ENCODE assay signal across 16 cellular contexts in genomic region chr12:84058136-84058535, GRCh38.
A peak's percentile ranks its signal among the peaks of the same experiment; 100 is the strongest.
DNase-seq lines count a peak whose midpoint lies in the region; ATAC-seq lines count a peak whose summit lies in the region.
"Had no signal": no experiment of that assay in that cellular context is flagged by ENCODE, and none has a peak within 500 bp of the region (broad histone marks: within the 10 kb centered on the region; RNA-seq: fewer than 3 reads in every experiment).

No MANE protein-coding gene starts in this region.

- H2AFZ ChIP-seq in neuronal stem cell (ENCODE audit: low read length): peak overlapping the region; percentile 45

- no peak overlapping the region for H2BK120ac ChIP-seq in neuronal stem cell (ENCODE audit: low read depth, low read length)

- no peak overlapping the region for H3K14ac ChIP-seq in neuronal stem cell (ENCODE audit: low read length)

- H4K8ac ChIP-seq in neuronal stem cell (ENCODE audit: low read depth, low read length): no peak overlapping the region

- ATAC-seq in GM19035 (IDR thresholded peaks at IDR 0.05; ENCODE audit: unreplicated experiment): no peak

- H3K4me1 ChIP-seq in neuronal stem cell (ENCODE audit: control insufficient read depth in 2 of 2, insufficient read depth in 1 of 2, low read depth in 1 of 2, low read length in 2 of 2): no peaks in the 10 kb centered on the region
- H3K4me1 ChIP-seq: BLaER1 treated with 17β-estradiol and CSF1 and Interleukin-3, amounts not matched to agents 10 nM and 100 nM had no signal

- H3K4me3 ChIP-seq in neuronal stem cell (ENCODE audit: low read length in 2 of 2): no peak overlapping the region
- H3K4me3 ChIP-seq: BLaER1 treated with 17β-estradiol and CSF1 and Interleukin-3, amounts not matched to agents 10 nM and 100 nM had no signal

- H3K36me3 ChIP-seq in neuronal stem cell (replicated peaks in 1 of 2; ENCODE audit: control insufficient read depth in 2 of 2, insufficient read depth in 2 of 2, low read length in 2 of 2): no peaks in the 10 kb centered on the region
- H3K36me3 ChIP-seq: BLaER1 treated with 17β-estradiol and CSF1 and Interleukin-3, amounts not matched to agents 10 nM and 100 nM had no signal

- H3K27ac ChIP-seq in neuronal stem cell (replicated peaks; ENCODE audit: low read length): no peak overlapping the region
- H3K27ac ChIP-seq: 22Rv1; BLaER1 treated with 17β-estradiol and CSF1 and Interleukin-3, amounts not matched to agents 10 nM and 100 nM had no signal

- peak; percentile 19 for DNase-seq in DMS 273 (lab: John Stamatoyannopoulos, UW; ENCODE audit: unreplicated experiment)
- no peak for DNase-seq in DMS 273 treated with DMSO at 0.1 percent for 48 hours (lab: John Stamatoyannopoulos, UW)
- peak; percentile 86 for DNase-seq in NCI-H1105 treated with DMSO at 0.1 percent for 48 hours (lab: John Stamatoyannopoulos, UW)
- DNase-seq in SK-N-DZ (ENCODE audit: low spot score): peak; percentile 77
- DNase-seq in neuronal stem cell (ENCODE audit: low spot score): no peak
- DNase-seq in DMS153 treated with DMSO at 0.1 percent for 48 hours (lab: John Stamatoyannopoulos, UW; ENCODE audit: unreplicated experiment): no peak
- no peak for DNase-seq in GM03348 (ENCODE audit: low spot score)
- DNase-seq: DMS53, KBM-7, NCI-H1930, NCI-H226, NCI-H526, SIG-M5 had no signal

- no peak overlapping the region for H3K9ac ChIP-seq in neuronal stem cell (ENCODE audit: low read depth, low read length, poor library complexity)
- H3K9ac ChIP-seq: BLaER1 treated with 17β-estradiol and CSF1 and Interleukin-3, amounts not matched to agents 10 nM and 100 nM had no signal

- H3K9me3 ChIP-seq in neuronal stem cell (replicated peaks in 1 of 2; ENCODE audit: control insufficient read depth in 2 of 2, insufficient read depth in 1 of 2, low read depth in 1 of 2, low read length in 2 of 2): no peaks in the 10 kb centered on the region
- H3K9me3 ChIP-seq: BLaER1 treated with 17β-estradiol and CSF1 and Interleukin-3, amounts not matched to agents 10 nM and 100 nM had no signal

- no peak overlapping the region for H3K4ac ChIP-seq in neuronal stem cell (ENCODE audit: low read length)

- H2AK5ac ChIP-seq in neuronal stem cell (ENCODE audit: low read depth, low read length): no peak overlapping the region

- no peak overlapping the region for H3K4me2 ChIP-seq in neuronal stem cell (ENCODE audit: insufficient read depth, low read length, poor library complexity, severe bottlenecking)
- H3K4me2 ChIP-seq: BLaER1 treated with 17β-estradiol and CSF1 and Interleukin-3, amounts not matched to agents 10 nM and 100 nM had no signal

- no peak overlapping the region for H2BK15ac ChIP-seq in neuronal stem cell (ENCODE audit: low read length)

- H4K91ac ChIP-seq in neuronal stem cell (ENCODE audit: low read depth, low read length, poor library complexity): no peak overlapping the region

- H3K23ac ChIP-seq in neuronal stem cell (ENCODE audit: low read depth, low read length, poor library complexity): no peak overlapping the region

- H3K18ac ChIP-seq in neuronal stem cell (ENCODE audit: low read length): no peak overlapping the region

- H2BK12ac ChIP-seq in neuronal stem cell (ENCODE audit: low read length): no peak overlapping the region

- no peaks in the 10 kb centered on the region for H3K79me1 ChIP-seq in neuronal stem cell (ENCODE audit: low read depth, low read length)

- H2BK5ac ChIP-seq in neuronal stem cell (ENCODE audit: low read length): no peak overlapping the region

- WGBS in neuronal stem cell (ENCODE audit: extremely low coverage in 2 of 2, insufficient read length in 2 of 2, insufficient replicate concordance in 1 of 2), 2 donors: no CpG with 5 or more reads among the region's 4 CpGs

- H3K27me3 ChIP-seq in neuronal stem cell (ENCODE audit: control insufficient read depth in 3 of 3, insufficient read depth in 3 of 3, low read depth in 1 of 3, low read length in 3 of 3): no peaks in the 10 kb centered on the region
- H3K27me3 ChIP-seq: BLaER1 treated with 17β-estradiol and CSF1 and Interleukin-3, amounts not matched to agents 10 nM and 100 nM had no signal

Comparison
In these comparisons a context has a peak if more than half of its experiments do, and no peak if none do; other contexts are left out.
1. DNase-seq: peak in DMS 273 (single experiment), NCI-H1105 treated with DMSO at 0.1 percent for 48 hours (single experiment) and SK-N-DZ (single experiment); none in DMS 273 treated with DMSO at 0.1 percent for 48 hours (single experiment), neuronal stem cell (single experiment), DMS153 treated with DMSO at 0.1 percent for 48 hours (single experiment) and GM03348 (single experiment).